Comparison of ENCODE assay signal across 27 cellular contexts in genomic region chr17:41302981-41303380, GRCh38. TPM values are rescaled to one million over a fixed set of nuclear protein-coding genes. Genes with fewer than 3 reads are reported as not detected.
DNase-seq lines count a peak whose midpoint lies in the region; FAIRE-seq and TF ChIP-seq lines count a peak whose summit lies in the region.
"Had no signal": no experiment of that assay in that cellular context is flagged by ENCODE, and none has a peak within 500 bp of the region (broad histone marks: within the 10 kb centered on the region; RNA-seq: fewer than 3 reads in every experiment).

No MANE protein-coding gene starts in this region.

- no peak overlapping the region for H3K4me3 Mint-ChIP-seq in MCF 10A (ENCODE audit: unreplicated experiment)
- H3K4me3 Mint-ChIP-seq: B cell; CD14-positive monocyte; CD4-positive, alpha-beta memory T cell; CD4-positive, CD25-positive, alpha-beta regulatory T cell; CD8-positive, alpha-beta memory T cell had no signal

- TF ChIP-seq CTCF in breast epithelium (IDR thresholded peaks at IDR 0.05) = no peak
- no peak for TF ChIP-seq CTCF in MCF 10A (IDR thresholded peaks at IDR 0.05; ENCODE audit: unreplicated experiment)
- TF ChIP-seq CTCF in bronchial epithelial cell (IDR thresholded peaks at IDR 0.05; ENCODE audit: insufficient read depth, low read length, severe bottlenecking) = no peak

- H3K4me1 ChIP-seq in breast epithelium = no peaks in the 10 kb centered on the region
- peaks cover 11 to 29% (median 19%) of the 10 kb centered on the region in 10 experiments for H3K4me1 ChIP-seq in BLaER1 treated with 17β-estradiol and CSF1 and Interleukin-3, amounts not matched to agents 10 nM and 100 nM
- H3K4me1 ChIP-seq: A549 had no signal

- TF ChIP-seq POLR2A in breast epithelium (IDR thresholded peaks at IDR 0.05) = no peak

- no peaks in the 10 kb centered on the region for H3K36me3 Mint-ChIP-seq in MCF 10A (ENCODE audit: insufficient read depth, unreplicated experiment)
- H3K36me3 Mint-ChIP-seq: CD14-positive monocyte had no signal

- no peak overlapping the region for H3K27ac Mint-ChIP-seq in MCF 10A (ENCODE audit: low read depth, unreplicated experiment)
- H3K27ac Mint-ChIP-seq: B cell, CD14-positive monocyte had no signal

- no TSS peak for BruUV-seq in MCF 10A (replicated peaks; lab: Mats Ljungman, UMichigan)

- intact Hi-C loops in breast epithelium (cut with DNase I; ENCODE audit: low total_unique reads) (no loop called here), MCF 10A (cut with micrococcal nuclease) (no loop called here)

- no peaks in the 10 kb centered on the region for H3K9me3 Mint-ChIP-seq in MCF 10A (ENCODE audit: unreplicated experiment)
- H3K9me3 Mint-ChIP-seq: CD8-positive, alpha-beta memory T cell had no signal

- POLR2A ChIA-PET in MCF 10A (lab: Yijun Ruan, JAX) = interaction anchor here (0.6 kb wide), 1 partner anchor 445 kb away, joined by 3 read pairs; no protein-coding TSS in a partner anchor

- H3K27me3 Mint-ChIP-seq in MCF 10A (ENCODE audit: insufficient read depth, unreplicated experiment) = peaks cover 12% of the 10 kb centered on the region
- H3K27me3 Mint-ChIP-seq: CD4-positive, alpha-beta memory T cell; CD4-positive, CD25-positive, alpha-beta regulatory T cell had no signal

- H3K27ac ChIP-seq in breast epithelium = peak overlapping the region; percentile 64 to 65
- H3K27ac ChIP-seq in BLaER1 treated with 17β-estradiol and CSF1 and Interleukin-3, amounts not matched to agents 10 nM and 100 nM = no peak overlapping the region
- H3K27ac ChIP-seq: 22Rv1, A549 had no signal

- H3K4me2 ChIP-seq in BLaER1 treated with 17β-estradiol and CSF1 and Interleukin-3, amounts not matched to agents 10 nM and 100 nM = peak overlapping the region in 6 of 11 experiments; percentile 3 to 57 (median 27); a peak in 8 of 22 replicates
- H3K4me2 ChIP-seq: A549 had no signal

- no peaks in the 10 kb centered on the region for H3K9me3 ChIP-seq in breast epithelium
- H3K9me3 ChIP-seq in BLaER1 treated with 17β-estradiol and CSF1 and Interleukin-3, amounts not matched to agents 10 nM and 100 nM (replicated peaks in 1 of 11) = peaks cover 0 to 27% (median 0%) of the 10 kb centered on the region in 11 experiments; a peak in 7 of 22 replicates
- H3K9me3 ChIP-seq: A549 had no signal

- CTCF ChIA-PET in MCF 10A (lab: Yijun Ruan, JAX) = no interaction called here

- FAIRE-seq in bronchial epithelial cell (lab: Jason Lieb, UNC) = peak; percentile 52
- FAIRE-seq: G401.6, GM12891, GM19239 had no signal

- no peak for DNase-seq in breast epithelium (ENCODE audit: low spot score in 2 of 2)
- DNase-seq in MCF 10A (ENCODE audit: unreplicated experiment) = no peak
- DNase-seq in bronchial epithelial cell (ENCODE audit: low read depth) = no peak
- DNase-seq in cerebellum (ENCODE audit: low spot score) = peak; percentile 56
- DNase-seq in stimulated activated CD4-positive, alpha-beta T cell treated with anti-CD3 and anti-CD28 coated beads, Interleukin-4, amount 100 ng/mL, for 1 hour = no peak
- DNase-seq in T-helper 9 cell = no peak
- DNase-seq: CD4-positive, alpha-beta memory T cell; CD4-positive, CD25-positive, alpha-beta regulatory T cell; CD8-positive, alpha-beta memory T cell; COR-L47; DMS 273 treated with DMSO at 0.1 percent for 48 hours; DMS153; DMS53; DMS79; DND-41; EL; GF-D8 had no signal

- no peaks in the 10 kb centered on the region for H3K27me3 ChIP-seq in breast epithelium
- H3K27me3 ChIP-seq in BLaER1 treated with 17β-estradiol and CSF1 and Interleukin-3, amounts not matched to agents 10 nM and 100 nM = no peaks in the 10 kb centered on the region
- no peaks in the 10 kb centered on the region for H3K27me3 ChIP-seq in bronchial epithelial cell (ENCODE audit: control insufficient read depth, insufficient read depth, low read length)

- H4K20me1 ChIP-seq in BLaER1 treated with 17β-estradiol and CSF1 and Interleukin-3, amounts not matched to agents 10 nM and 100 nM = no peaks in the 10 kb centered on the region

- H3K36me3 ChIP-seq in breast epithelium = no peaks in the 10 kb centered on the region
- H3K36me3 ChIP-seq in BLaER1 treated with 17β-estradiol and CSF1 and Interleukin-3, amounts not matched to agents 10 nM and 100 nM = no peaks in the 10 kb centered on the region
- H3K36me3 ChIP-seq in bronchial epithelial cell (ENCODE audit: control insufficient read depth, insufficient read depth, low read length) = no peaks in the 10 kb centered on the region

- H3K4me3 ChIP-seq in breast epithelium (no peak overlapping the region), bronchial epithelial cell (ENCODE audit: low read depth, low read length) (no peak overlapping the region)
- no peak overlapping the region for H3K4me3 ChIP-seq in BLaER1 treated with 17β-estradiol and CSF1 and Interleukin-3, amounts not matched to agents 10 nM and 100 nM
- H3K4me3 ChIP-seq: A549 had no signal

- H3K9ac ChIP-seq in BLaER1 treated with 17β-estradiol and CSF1 and Interleukin-3, amounts not matched to agents 10 nM and 100 nM = no peak overlapping the region

- H3K4me1 Mint-ChIP-seq in MCF 10A (ENCODE audit: insufficient read depth, unreplicated experiment) = peaks cover 16% of the 10 kb centered on the region

RNA-seq across cellular contexts. Expression of gene KRTAP29-1, which starts 0.3 kb away (rescaled TPM):
- not detected for total RNA-seq in breast epithelium
- total RNA-seq in MCF 10A (2022) = not detected in 2 replicates
- not detected in 2 replicates for total RNA-seq in bronchial epithelial cell
- total RNA-seq in cerebellum = not detected
- total RNA-seq: B cell; CD4-positive, alpha-beta memory T cell; CD4-positive, CD25-positive, alpha-beta regulatory T cell; CD8-positive, alpha-beta memory T cell; Daoy had no signal

RNA-seq across cellular contexts. Expression of gene KRTAP16-1, which starts 6.1 kb away (rescaled TPM):
- total RNA-seq in breast epithelium (not detected), MCF 10A (2022) (not detected in 2 replicates), bronchial epithelial cell (not detected in 2 replicates), cerebellum (not detected)
- total RNA-seq: A172; B cell; CD8-positive, alpha-beta memory T cell; Daoy had no signal

RNA-seq across cellular contexts. Expression of gene KRTAP17-1, which starts 12.5 kb away (rescaled TPM):
- total RNA-seq in breast epithelium (not detected), MCF 10A (2022) (not detected in 2 replicates), bronchial epithelial cell (not detected in 2 replicates), cerebellum (not detected)
- total RNA-seq: A172; B cell; CD4-positive, alpha-beta memory T cell; CD4-positive, CD25-positive, alpha-beta regulatory T cell; CD8-positive, alpha-beta memory T cell; Daoy had no signal

RNA-seq across cellular contexts. Expression of gene KRTAP9-7, which starts 27.5 kb away (rescaled TPM):
- total RNA-seq in breast epithelium (not detected), MCF 10A (2022) (not detected in 2 replicates), bronchial epithelial cell (not detected in 2 replicates), cerebellum (not detected)
- total RNA-seq: A172; B cell; CD4-positive, alpha-beta memory T cell; CD4-positive, CD25-positive, alpha-beta regulatory T cell; CD8-positive, alpha-beta memory T cell; Daoy had no signal

RNA-seq across cellular contexts. Expression of gene KRTAP9-6, which starts 37.8 kb away (rescaled TPM):
- total RNA-seq in breast epithelium (not detected), MCF 10A (2022) (not detected in 2 replicates), bronchial epithelial cell (not detected in 2 replicates), cerebellum (not detected)
- total RNA-seq: A172; B cell; CD4-positive, alpha-beta memory T cell; CD4-positive, CD25-positive, alpha-beta regulatory T cell; CD8-positive, alpha-beta memory T cell; Daoy had no signal

Comparison
In these comparisons a context has a peak if more than half of its experiments do, and no peak if none do; other contexts are left out.
1. H3K27ac ChIP-seq: peak in breast epithelium (2 of 2); none in BLaER1 treated with 17β-estradiol and CSF1 and Interleukin-3, amounts not matched to agents 10 nM and 100 nM (0 of 11).